25 cellular contexts compared by ENCODE assay signal in the genomic region with DNA sequence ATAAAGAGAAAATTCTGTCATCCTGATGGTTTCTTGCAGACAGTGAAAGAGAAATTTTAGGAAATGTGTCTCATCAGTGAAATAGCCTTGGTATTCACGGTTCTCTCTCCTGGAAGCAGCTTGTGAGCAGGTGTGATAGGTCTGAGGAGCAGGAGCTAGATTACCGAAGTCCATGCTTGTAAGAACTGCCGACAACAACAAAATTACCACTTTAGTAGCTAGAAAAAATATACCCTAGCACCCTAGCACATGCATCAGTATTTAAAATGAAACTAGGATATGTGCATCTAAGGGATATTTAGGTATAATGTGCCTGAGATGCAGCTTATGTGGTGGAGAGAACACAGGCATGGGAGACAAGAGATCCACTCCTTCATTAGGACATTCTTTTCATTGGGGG.
"Had no signal": no experiment of that assay in that cellular context is flagged by ENCODE, and none has a peak within 500 bp of the region (broad histone marks: within the 10 kb centered on the region; RNA-seq: fewer than 3 reads in every experiment).

No MANE protein-coding gene starts in this region.

- H3K27me3 ChIP-seq: colonic mucosa, esophagus squamous epithelium, gastrocnemius medialis, heart right ventricle, left lung had no signal

- ATAC-seq: effector memory CD8-positive, alpha-beta T cell; esophagus mucosa; gastrocnemius medialis; heart right ventricle; left cardiac atrium; left lung; left ventricle myocardium superior; lower lobe of right lung; mucosa of descending colon had no signal

- H3K4me1 ChIP-seq: colonic mucosa, esophagus squamous epithelium, gastrocnemius medialis, heart right ventricle, left lung, lower lobe of right lung had no signal

- H3K27ac ChIP-seq: colonic mucosa, epithelial cell of prostate, esophagus squamous epithelium, gastrocnemius medialis, heart right ventricle, left lung, lower lobe of right lung had no signal

- DNase-seq: colonic mucosa; cortex of kidney; effector CD8-positive, alpha-beta T cell; effector memory CD8-positive, alpha-beta T cell; endodermal cell; erythroblast; esophagus squamous epithelium; foreskin fibroblast; foreskin melanocyte; gastrocnemius medialis; glutamatergic neuron; head of caudate nucleus; heart right ventricle; hippocampal formation; left cardiac atrium; left lung; left ventricle myocardium superior; lower lobe of right lung; mesenchymal stem cell; mucosa of descending colon had no signal

- H3K36me3 ChIP-seq: colonic mucosa had no signal

- H3K9me3 ChIP-seq: colonic mucosa, esophagus squamous epithelium, gastrocnemius medialis, heart right ventricle, left lung, lower lobe of right lung, mucosa of descending colon had no signal

- H3K4me3 ChIP-seq: colonic mucosa, esophagus squamous epithelium, gastrocnemius medialis, heart right ventricle, left lung, lower lobe of right lung, mucosa of descending colon had no signal

- FAIRE-seq: endometrium, islet of Langerhans, keratinocyte had no signal
